ENCODE assay signal across 20 cellular contexts in genomic region chr7:95605275-95605674, GRCh38. TPM values are rescaled to one million over a fixed set of nuclear protein-coding genes. Genes with fewer than 3 reads are reported as not detected.
DNase-seq lines count a peak whose midpoint lies in the region; ATAC-seq and TF ChIP-seq lines count a peak whose summit lies in the region.
"Had no signal": no experiment of that assay in that cellular context is flagged by ENCODE, and none has a peak within 500 bp of the region (broad histone marks: within the 10 kb centered on the region; RNA-seq: fewer than 3 reads in every experiment).

No MANE protein-coding gene starts in this region.

- no peaks in the 10 kb centered on the region for H3K9me3 ChIP-seq in left ventricle myocardium inferior (replicated peaks)
- no peaks in the 10 kb centered on the region for H3K9me3 ChIP-seq in right cardiac atrium (ENCODE audit: control insufficient read depth, low read length)

- H3K4me3 ChIP-seq in left ventricle myocardium inferior (no peak overlapping the region), right cardiac atrium (ENCODE audit: low read length) (no peak overlapping the region)

- DNase-seq in left ventricle myocardium superior = peak; percentile 33
- no peak for DNase-seq in left ventricle myocardium inferior
- peak in 2 of 3 donors; percentile 50 to 52 for DNase-seq in right cardiac atrium
- peak; percentile 80 for DNase-seq in posterior vena cava (ENCODE audit: low spot score)
- no peak for DNase-seq in cerebellum (ENCODE audit: low spot score)
- no peak for DNase-seq in hypothalamus (lab: John Stamatoyannopoulos, UW)
- DNase-seq: DMS53, EL, GF-D8, Karpas-422, MV-4-11, NCI-H1105 treated with DMSO at 0.1 percent for 48 hours, NCI-H1694, NCI-H2081 treated with DMSO at 0.1 percent for 48 hours, NCI-H2171 treated with DMSO at 0.1 percent for 48 hours, NCI-H446 treated with DMSO at 0.1 percent for 48 hours, NCI-H526 treated with DMSO at 0.1 percent for 48 hours, OCI-M1, SHP77 had no signal

- no peaks in the 10 kb centered on the region for H3K36me3 ChIP-seq in left ventricle myocardium inferior

- intact Hi-C loops in left ventricle myocardium superior (cut with micrococcal nuclease) (no loop called here), left ventricle myocardium inferior (cut with micrococcal nuclease) (loop anchor here (5.0 kb wide), 1 partner anchor 58 kb away; no protein-coding TSS in a partner anchor), right cardiac atrium (cut with DNase I) (no loop called here), posterior vena cava (cut with DNase I) (loop anchor here in 1 of 2 donors (10.0 kb wide), 1 partner anchor 850 kb away; no protein-coding TSS in a partner anchor)

- 98% methylated on average over 21 of the region's 21 CpGs for WGBS in right cardiac atrium

- H3K27me3 ChIP-seq in left ventricle myocardium inferior (ENCODE audit: low read depth) (no peaks in the 10 kb centered on the region), right cardiac atrium (ENCODE audit: control insufficient read depth, insufficient read depth) (no peaks in the 10 kb centered on the region)

- H3K27ac ChIP-seq in left ventricle myocardium inferior (replicated peaks) = no peak overlapping the region
- no peak overlapping the region for H3K27ac ChIP-seq in right cardiac atrium (ENCODE audit: low read length)

- H3K4me1 ChIP-seq in left ventricle myocardium inferior (peaks cover 50% of the 10 kb centered on the region), right cardiac atrium (ENCODE audit: control insufficient read depth, insufficient read depth, low read length) (peaks cover 3% of the 10 kb centered on the region)

- no peak for TF ChIP-seq CTCF in left ventricle myocardium inferior (IDR thresholded peaks at IDR 0.05; ENCODE audit: borderline replicate concordance)

- ATAC-seq in left ventricle myocardium superior (no peak), right cardiac atrium (no peak), esophagus mucosa (no peak)

RNA-seq across cellular contexts. Expression of gene PDK4, which starts 9.0 kb away (rescaled TPM):
- total RNA-seq in left ventricle myocardium superior (289 TPM), left ventricle myocardium inferior (325 TPM), right cardiac atrium (100 to 1,000 TPM in 2 of 4 donors, 10 to 100 TPM in 2; 53.0 to 842 (median 103) TPM), posterior vena cava (100 to 1,000 TPM in 1 of 2 donors, 10 to 100 TPM in 1; 66.4 to 433 TPM), cerebellum (7.6 TPM), esophagus mucosa (1.5 TPM)
- 133 TPM for polyA plus RNA-seq in right cardiac atrium

Comparison
In these comparisons a context has a peak if more than half of its experiments do, and no peak if none do; other contexts are left out.
1. DNase-seq: peak in left ventricle myocardium superior (single experiment), right cardiac atrium (2 of 3) and posterior vena cava (single experiment); none in left ventricle myocardium inferior (single experiment), cerebellum (single experiment) and hypothalamus (0 of 51).